In the genomic region with DNA sequence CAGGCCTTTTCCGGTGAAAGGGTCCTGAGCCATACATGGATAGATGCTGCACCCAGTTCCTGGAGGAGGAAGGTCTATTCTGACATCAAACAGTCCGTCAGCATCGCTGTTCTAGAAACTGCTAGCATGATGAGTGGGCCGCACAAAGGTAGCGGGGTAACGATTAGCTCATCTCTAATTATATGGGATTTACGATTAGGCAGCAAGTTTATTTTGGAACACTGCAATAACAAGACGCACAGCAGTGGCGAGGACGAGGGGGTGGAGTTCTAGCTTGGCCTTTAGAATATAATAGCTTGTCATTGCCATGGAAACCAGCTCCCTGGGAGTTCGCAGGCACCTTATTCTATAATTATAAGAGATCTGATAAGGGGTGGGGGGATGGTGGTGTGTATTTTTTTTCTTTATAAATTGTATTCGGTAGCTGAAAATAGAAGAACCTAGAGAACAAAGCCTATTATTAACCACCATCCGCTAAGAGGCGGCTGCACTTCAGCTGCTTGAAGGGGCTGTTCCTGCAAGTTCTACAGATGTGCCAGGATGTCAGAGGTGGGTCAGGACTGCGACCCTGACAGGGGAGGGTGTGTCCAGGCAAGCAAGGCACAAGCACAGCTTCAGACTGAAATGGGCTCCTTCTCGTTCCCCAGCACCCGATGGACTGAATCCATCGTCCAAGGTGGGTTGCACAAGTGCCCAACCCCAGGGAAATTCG, we compare ENCODE assay signal across 15 cellular contexts.
DNase-seq lines count a peak whose midpoint lies in the region; ATAC-seq, FAIRE-seq and TF ChIP-seq lines count a peak whose summit lies in the region.
"Had no signal": no experiment of that assay in that cellular context is flagged by ENCODE, and none has a peak within 500 bp of the region (broad histone marks: within the 10 kb centered on the region; RNA-seq: fewer than 3 reads in every experiment).

No MANE protein-coding gene starts in this region.

- peaks cover 3% of the 10 kb centered on the region for H3K27me3 ChIP-seq in bronchial epithelial cell (ENCODE audit: control insufficient read depth, insufficient read depth, low read length)
- H3K27me3 ChIP-seq: BLaER1 treated with 17β-estradiol and CSF1 and Interleukin-3, amounts not matched to agents 10 nM and 100 nM; cardiac muscle cell; uterus had no signal

- H3K4me3 ChIP-seq in bronchial epithelial cell (ENCODE audit: low read depth, low read length): no peak overlapping the region
- H3K4me3 ChIP-seq: BLaER1 treated with 17β-estradiol and CSF1 and Interleukin-3, amounts not matched to agents 10 nM and 100 nM; cardiac muscle cell; GM12878; uterus had no signal

- no peak for TF ChIP-seq CTCF in bronchial epithelial cell (IDR thresholded peaks at IDR 0.05; ENCODE audit: insufficient read depth, low read length, severe bottlenecking)

- ATAC-seq in HG03565 (IDR thresholded peaks at IDR 0.05; ENCODE audit: unreplicated experiment) (no peak), GM19023 (IDR thresholded peaks at IDR 0.05; ENCODE audit: unreplicated experiment) (no peak)
- ATAC-seq: GM12878 had no signal

- POLR2A ChIA-PET in HEK293T (lab: Yijun Ruan, JAX): no interaction called here

- peak; percentile 58 for FAIRE-seq in bronchial epithelial cell (lab: Jason Lieb, UNC)
- FAIRE-seq: GM12878 had no signal

- peak; percentile 28 for DNase-seq in HEK293T (ENCODE audit: extremely low spot score)
- DNase-seq in NCI-H2081 treated with DMSO at 0.1 percent for 48 hours (lab: John Stamatoyannopoulos, UW): peak; percentile 33
- no peak for DNase-seq in bronchial epithelial cell (ENCODE audit: low read depth)
- DNase-seq in nucleus accumbens (lab: John Stamatoyannopoulos, UW): peak in 38 of 56 donors; percentile 14 to 85 (median 48)
- DNase-seq in SIG-M5 treated with dmso at 0.1 percent for 504 hours (lab: John Stamatoyannopoulos, UW; ENCODE audit: unreplicated experiment): no peak
- DNase-seq: activated naive CD4-positive, alpha-beta T cell treated with Interleukin-2 at 50 U/mL for 16 hours; foreskin melanocyte; HCEC 1CT; NCI-H187; uterus had no signal

- CTCF ChIA-PET in HEK293T (lab: Yijun Ruan, JAX): interaction anchor here (0.7 to 1.0 kb wide), 2 partner anchors 99 to 1027 kb away, joined by 3 read pairs; no protein-coding TSS in a partner anchor

- no peaks in the 10 kb centered on the region for H3K36me3 ChIP-seq in bronchial epithelial cell (ENCODE audit: control insufficient read depth, insufficient read depth, low read length)
- H3K36me3 ChIP-seq: BLaER1 treated with 17β-estradiol and CSF1 and Interleukin-3, amounts not matched to agents 10 nM and 100 nM; cardiac muscle cell; uterus had no signal

TF ChIP-seq in HEK293T, 16 proteins besides CTCF, POLR2A, EP300 and RAD21:
- TF ChIP-seq SP1 (IDR thresholded peaks at IDR 0.05): no peak
- TF ChIP-seq FOXM1 (IDR thresholded peaks at IDR 0.05; ENCODE audit: borderline replicate concordance): no peak
- TF ChIP-seq CTBP1 (IDR thresholded peaks at IDR 0.05; ENCODE audit: borderline replicate concordance): no peak
- TF ChIP-seq BHLHE40 (IDR thresholded peaks at IDR 0.05; ENCODE audit: borderline replicate concordance): no peak
- TF ChIP-seq ELF4 (IDR thresholded peaks at IDR 0.05): no peak
- TF ChIP-seq ARNT (IDR thresholded peaks at IDR 0.05): no peak
- TF ChIP-seq, protein P1, sequence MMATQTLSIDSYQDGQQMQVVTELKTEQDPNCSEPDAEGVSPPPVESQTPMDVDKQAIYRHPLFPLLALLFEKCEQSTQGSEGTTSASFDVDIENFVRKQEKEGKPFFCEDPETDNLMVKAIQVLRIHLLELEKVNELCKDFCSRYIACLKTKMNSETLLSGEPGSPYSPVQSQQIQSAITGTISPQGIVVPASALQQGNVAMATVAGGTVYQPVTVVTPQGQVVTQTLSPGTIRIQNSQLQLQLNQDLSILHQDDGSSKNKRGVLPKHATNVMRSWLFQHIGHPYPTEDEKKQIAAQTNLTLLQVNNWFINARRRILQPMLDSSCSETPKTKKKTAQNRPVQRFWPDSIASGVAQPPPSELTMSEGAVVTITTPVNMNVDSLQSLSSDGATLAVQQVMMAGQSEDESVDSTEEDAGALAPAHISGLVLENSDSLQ (IDR thresholded peaks at IDR 0.05): no peak
- TF ChIP-seq ZNF384 (IDR thresholded peaks at IDR 0.05): no peak
- no peak for TF ChIP-seq FOXK2 (IDR thresholded peaks at IDR 0.05)
- no peak for TF ChIP-seq L3MBTL2 (conservative IDR thresholded peaks at IDR 0.05)
- no peak for TF ChIP-seq SUZ12 (IDR thresholded peaks at IDR 0.05)
- TF ChIP-seq LEF1 (IDR thresholded peaks at IDR 0.05; ENCODE audit: borderline replicate concordance): no peak

Comparison
In these comparisons a context has a peak if more than half of its experiments do, and no peak if none do; other contexts are left out.
1. DNase-seq: peak in HEK293T (single experiment), NCI-H2081 treated with DMSO at 0.1 percent for 48 hours (single experiment) and nucleus accumbens (38 of 56); none in bronchial epithelial cell (single experiment) and SIG-M5 treated with dmso at 0.1 percent for 504 hours (single experiment).